In the genomic region with DNA sequence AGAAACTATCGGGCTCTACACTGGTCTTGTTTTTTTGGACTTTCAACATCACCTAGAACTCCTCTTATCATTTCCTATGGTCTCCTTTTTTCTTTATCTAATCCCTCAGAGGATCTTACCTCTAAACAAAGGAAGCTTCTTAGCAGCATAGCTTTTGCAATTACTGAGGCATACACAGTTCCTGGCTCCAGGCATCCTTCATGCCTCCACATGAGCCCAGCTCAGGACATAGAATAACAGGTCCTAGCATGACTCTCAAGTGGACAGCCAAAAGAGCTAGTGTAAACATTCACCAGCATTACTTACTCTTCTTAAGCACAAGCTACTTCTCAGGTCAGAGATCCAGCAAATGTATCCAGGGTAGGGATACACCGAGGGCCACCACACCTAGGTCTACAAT, we compare ENCODE assay signal across 21 cellular contexts. TPM values are rescaled to one million over a fixed set of nuclear protein-coding genes. Genes with fewer than 3 reads are reported as not detected.
"Had no signal": no experiment of that assay in that cellular context is flagged by ENCODE, and none has a peak within 500 bp of the region (broad histone marks: within the 10 kb centered on the region; RNA-seq: fewer than 3 reads in every experiment).

No MANE protein-coding gene starts in this region.

- H3K4me1 Mint-ChIP-seq: naive thymus-derived CD4-positive, alpha-beta T cell; nephron progenitor cell; stimulated activated naive B cell treated with anti-CD40 and anti-IgM and Interleukin-4, amounts not matched to agents 10 μg/mL and 1 μg/mL and 100 μg/mL, for 72 hours had no signal

- DNase-seq: effector memory CD4-positive, alpha-beta T cell; erythroblast; gastrocnemius medialis; heart right ventricle; hypothalamus; islet precursor cell; left ventricle myocardium inferior; naive thymus-derived CD4-positive, alpha-beta T cell; nephron progenitor cell; psoas muscle; retina; right lobe of liver; stimulated activated CD4-positive, alpha-beta T cell treated with anti-CD3 and anti-CD28 coated beads, Interleukin-4, amount 100 ng/mL, for 24 hours; stimulated activated naive B cell treated with anti-CD40 and anti-IgM and Interleukin-4, amounts not matched to agents 10 μg/mL and 1 μg/mL and 100 μg/mL, for 72 hours; stomach; substantia nigra; transverse colon had no signal

- H3K36me3 Mint-ChIP-seq: stimulated activated naive B cell treated with anti-CD40 and anti-IgM and Interleukin-4, amounts not matched to agents 10 μg/mL and 1 μg/mL and 100 μg/mL, for 72 hours had no signal

- H3K4me3 ChIP-seq: gastrocnemius medialis, heart right ventricle, left ventricle myocardium inferior, lung, psoas muscle, right lobe of liver, stomach, thoracic aorta, transverse colon had no signal

- H3K4me3 Mint-ChIP-seq: naive thymus-derived CD4-positive, alpha-beta T cell; nephron progenitor cell; stimulated activated naive B cell treated with anti-CD40 and anti-IgM and Interleukin-4, amounts not matched to agents 10 μg/mL and 1 μg/mL and 100 μg/mL, for 72 hours had no signal

- H3K36me3 ChIP-seq: gastrocnemius medialis, heart right ventricle, left ventricle myocardium inferior, right lobe of liver, stomach, thoracic aorta, transverse colon had no signal

- H3K27ac Mint-ChIP-seq: naive thymus-derived CD4-positive, alpha-beta T cell; nephron progenitor cell; stimulated activated naive B cell treated with anti-CD40 and anti-IgM and Interleukin-4, amounts not matched to agents 10 μg/mL and 1 μg/mL and 100 μg/mL, for 72 hours had no signal

- H3K27me3 ChIP-seq: gastrocnemius medialis, right lobe of liver, stomach, transverse colon had no signal

- H3K9me3 ChIP-seq: gastrocnemius medialis, heart right ventricle, left ventricle myocardium inferior, psoas muscle, right lobe of liver, stomach, thoracic aorta, transverse colon had no signal

- H3K27ac ChIP-seq: gastrocnemius medialis, heart right ventricle, left ventricle myocardium inferior, parathyroid adenoma, psoas muscle, right lobe of liver, stomach, thoracic aorta, transverse colon had no signal

- H3K9me3 Mint-ChIP-seq: nephron progenitor cell; stimulated activated naive B cell treated with anti-CD40 and anti-IgM and Interleukin-4, amounts not matched to agents 10 μg/mL and 1 μg/mL and 100 μg/mL, for 72 hours had no signal

- H3K4me1 ChIP-seq: gastrocnemius medialis, heart right ventricle, left ventricle myocardium inferior, parathyroid adenoma, psoas muscle, right lobe of liver, stomach, transverse colon had no signal

RNA-seq across cellular contexts. Expression of a gene that starts 17.1 kb away (rescaled TPM):
- total RNA-seq: mononuclear cell; naive thymus-derived CD4-positive, alpha-beta T cell; right lobe of liver had no signal
